ENCODE assay signal across 25 cellular contexts in genomic region chr11:62064221-62064620, GRCh38.
"Had no signal": no experiment of that assay in that cellular context is flagged by ENCODE, and none has a peak within 500 bp of the region (broad histone marks: within the 10 kb centered on the region; RNA-seq: fewer than 3 reads in every experiment).

No MANE protein-coding gene starts in this region.

- H3K4me3 ChIP-seq: neural progenitor cell, ovary, psoas muscle, right lobe of liver, sigmoid colon, skin epidermis, smooth muscle cell, stomach, thoracic aorta, thyroid gland, tibial nerve, upper lobe of right lung, uterus had no signal

- H2AFZ ChIP-seq: neural progenitor cell, parathyroid adenoma had no signal

- H3K27me3 ChIP-seq: neural progenitor cell, ovary, right lobe of liver, sigmoid colon, stomach, thyroid gland, tibial nerve, upper lobe of right lung, uterus had no signal

- H3K4me2 ChIP-seq: neural progenitor cell, smooth muscle cell had no signal

- ATAC-seq: naive thymus-derived CD4-positive, alpha-beta T cell; natural killer cell; psoas muscle; right cardiac atrium; right lobe of liver; stimulated activated effector memory CD8-positive, alpha-beta T cell treated with anti-CD3 and anti-CD28 coated beads, Interleukin-12 subunit alpha, Interleukin-12 subunit beta, amount 100 ng/mL, for 72 hours; stimulated activated naive B cell treated with anti-CD40 and anti-IgM and Interleukin-4, amounts not matched to agents 10 μg/mL and 1 μg/mL and 100 μg/mL, for 72 hours; upper lobe of right lung had no signal

- H3K4me1 ChIP-seq: neural progenitor cell, parathyroid adenoma, psoas muscle, right lobe of liver, sigmoid colon, stomach, thyroid gland, upper lobe of right lung, uterus had no signal

- H3K9me3 ChIP-seq: ovary, psoas muscle, right lobe of liver, sigmoid colon, stomach, thoracic aorta, thyroid gland, tibial nerve, upper lobe of right lung, uterus had no signal

- DNase-seq: naive thymus-derived CD4-positive, alpha-beta T cell; natural killer cell; occipital lobe; ovary; psoas muscle; right cardiac atrium; right lobe of liver; stimulated activated CD4-positive, alpha-beta T cell treated with anti-CD3 and anti-CD28 coated beads, Interleukin-15, amount 100 ng/mL, for 24 hours; stimulated activated CD4-positive, alpha-beta T cell treated with anti-CD3 and anti-CD28 coated beads, Interleukin-2, amount 100 ng/mL, for 24 hours; stimulated activated CD4-positive, alpha-beta T cell treated with anti-CD3 and anti-CD28 coated beads, Interleukin-2, amount 100 ng/mL, for 48 hours; stimulated activated CD4-positive, alpha-beta T cell treated with anti-CD3 and anti-CD28 coated beads, Interleukin-4, amount 100 ng/mL, for 24 hours; stimulated activated naive B cell treated with anti-CD40 and anti-IgM and Interleukin-4, amounts not matched to agents 10 μg/mL and 1 μg/mL and 100 μg/mL, for 72 hours; stimulated activated naive CD4-positive, alpha-beta T cell treated with Interleukin-2 at 50 U/mL for 16 hours; stomach; thyroid gland; uterus had no signal

- H3K36me3 ChIP-seq: neural progenitor cell, ovary, right lobe of liver, sigmoid colon, stomach, thoracic aorta, thyroid gland, tibial nerve, upper lobe of right lung, uterus had no signal

- H3K27ac ChIP-seq: neural progenitor cell, ovary, parathyroid adenoma, psoas muscle, right lobe of liver, sigmoid colon, skin epidermis, stomach, thoracic aorta, thyroid gland, tibial nerve, upper lobe of right lung, uterus had no signal

- H3K9ac ChIP-seq: neural progenitor cell, parathyroid adenoma had no signal

- H3K79me2 ChIP-seq: parathyroid adenoma had no signal
